Comparison of ENCODE assay signal across 9 cellular contexts in genomic region chr14:61662001-61662400, GRCh38. TPM values are rescaled to one million over a fixed set of nuclear protein-coding genes. Genes with fewer than 3 reads are reported as not detected.
DNase-seq lines count a peak whose midpoint lies in the region; ATAC-seq, FAIRE-seq and TF ChIP-seq lines count a peak whose summit lies in the region.
"Had no signal": no experiment of that assay in that cellular context is flagged by ENCODE, and none has a peak within 500 bp of the region (broad histone marks: within the 10 kb centered on the region; RNA-seq: fewer than 3 reads in every experiment).

No MANE protein-coding gene starts in this region.

- H2AFZ ChIP-seq in endothelial cell of umbilical vein (ENCODE audit: low read depth, low read length): peak overlapping the region; percentile 67

- H3K36me3 ChIP-seq in endothelial cell of umbilical vein (ENCODE audit: control insufficient read depth in 2 of 2, extremely low read depth in 1 of 2, insufficient read depth in 2 of 2, low read length in 2 of 2): no peaks in the 10 kb centered on the region
- no peaks in the 10 kb centered on the region for H3K36me3 ChIP-seq in kidney (ENCODE audit: control insufficient read depth in 1 of 2, insufficient read depth in 2 of 2, low read length in 2 of 2)

- H3K27ac ChIP-seq in endothelial cell of umbilical vein (ENCODE audit: insufficient read depth, low read depth, low read length) (peak overlapping the region; percentile 66), kidney (ENCODE audit: low read depth in 2 of 2, low read length in 2 of 2) (peak overlapping the region in 1 of 2 donors; percentile 40)

- peak overlapping the region; percentile 74 for H3K4me3 Mint-ChIP-seq in activated naive CD4-positive, alpha-beta T cell treated with anti-CD3 and anti-CD28 coated beads, Interleukin-2, amount 50 U/mL, for 24 hours

- H3K79me2 ChIP-seq in endothelial cell of umbilical vein (ENCODE audit: control insufficient read depth, insufficient read depth, low read length): no peaks in the 10 kb centered on the region

- POLR2A ChIA-PET in endothelial cell of umbilical vein (lab: Charles Lee): no interaction called here

- CTCF ChIA-PET in endothelial cell of umbilical vein (lab: Charles Lee): interaction anchor here (1.5 kb wide), 1 partner anchor 42 kb away, joined by 3 read pairs; no protein-coding TSS in a partner anchor

- peaks cover 63% of the 10 kb centered on the region for H3K4me1 Mint-ChIP-seq in activated naive CD4-positive, alpha-beta T cell treated with anti-CD3 and anti-CD28 coated beads, Interleukin-2, amount 50 U/mL, for 24 hours

- no peaks in the 10 kb centered on the region for H3K27me3 Mint-ChIP-seq in activated naive CD4-positive, alpha-beta T cell treated with anti-CD3 and anti-CD28 coated beads, Interleukin-2, amount 50 U/mL, for 24 hours

- peak overlapping the region; percentile 55 for H3K4me2 ChIP-seq in endothelial cell of umbilical vein (ENCODE audit: insufficient read depth, low read length)

- no peak for DNase-seq in activated naive CD4-positive, alpha-beta T cell (lab: John Stamatoyannopoulos, UW)
- DNase-seq in endothelial cell of umbilical vein (ENCODE audit: low read depth, low spot score): peak; percentile 43
- DNase-seq in kidney: no peak
- DNase-seq in foreskin melanocyte: no peak
- DNase-seq in NCI-H2081 (lab: John Stamatoyannopoulos, UW): no peak
- no peak for DNase-seq in LoVo (ENCODE audit: low spot score)
- DNase-seq: NCI-H1105 had no signal

- peak overlapping the region; percentile 84 for H3K27ac Mint-ChIP-seq in activated naive CD4-positive, alpha-beta T cell treated with anti-CD3 and anti-CD28 coated beads, Interleukin-2, amount 50 U/mL, for 24 hours

- H4K20me1 ChIP-seq in endothelial cell of umbilical vein (replicated peaks; ENCODE audit: control insufficient read depth, extremely low read depth, insufficient read depth, low read length): no peaks in the 10 kb centered on the region

- H3K4me3 ChIP-seq in endothelial cell of umbilical vein (replicated peaks in 1 of 3; ENCODE audit: insufficient read depth in 1 of 3, low read depth in 1 of 3, low read length in 3 of 3) (peak overlapping the region in 1 of 3 experiments; percentile 5), kidney (ENCODE audit: low read length in 2 of 2) (peak overlapping the region in 1 of 2 donors; percentile 5)

- TF ChIP-seq POLR2A in endothelial cell of umbilical vein (IDR thresholded peaks at IDR 0.05; ENCODE audit: low read depth, low read length): no peak

- H3K9me3 Mint-ChIP-seq in activated naive CD4-positive, alpha-beta T cell treated with anti-CD3 and anti-CD28 coated beads, Interleukin-2, amount 50 U/mL, for 24 hours: no peaks in the 10 kb centered on the region

- peak overlapping the region; percentile 30 for H3K9ac ChIP-seq in endothelial cell of umbilical vein (replicated peaks; ENCODE audit: extremely low read depth, insufficient read depth, low read length)
- H3K9ac ChIP-seq in kidney (ENCODE audit: low read length in 2 of 2): no peak overlapping the region

- ATAC-seq in HG03571 (IDR thresholded peaks at IDR 0.05; ENCODE audit: unreplicated experiment): peak; percentile 1

- dilution Hi-C loops in endothelial cell of umbilical vein (cut with MboI; ENCODE audit: extremely low pct_ligation_motif_present, low sequenced_read_pairs): no loop called here

- H3K4me1 ChIP-seq in endothelial cell of umbilical vein (ENCODE audit: control insufficient read depth, extremely low read depth, insufficient read depth, low read length): peaks cover 29% of the 10 kb centered on the region
- H3K4me1 ChIP-seq in kidney (ENCODE audit: control insufficient read depth in 1 of 2, insufficient read depth in 1 of 2, low read depth in 1 of 2, low read length in 2 of 2): peaks cover 6 to 7% of the 10 kb centered on the region in 2 donors

- H3K36me3 Mint-ChIP-seq in activated naive CD4-positive, alpha-beta T cell treated with anti-CD3 and anti-CD28 coated beads, Interleukin-2, amount 50 U/mL, for 24 hours: no peaks in the 10 kb centered on the region

- no peaks in the 10 kb centered on the region for H3K27me3 ChIP-seq in endothelial cell of umbilical vein (ENCODE audit: control insufficient read depth in 2 of 2, insufficient read depth in 2 of 2, low read length in 2 of 2)

- H3K9me3 ChIP-seq in endothelial cell of umbilical vein (replicated peaks; ENCODE audit: control insufficient read depth, insufficient read depth, low read length) (no peaks in the 10 kb centered on the region), kidney (ENCODE audit: control insufficient read depth in 1 of 2, low read length in 2 of 2) (no peaks in the 10 kb centered on the region)

- FAIRE-seq in endothelial cell of umbilical vein (lab: Jason Lieb, UNC) (peak; percentile 44), kidney (lab: Jason Lieb, UNC) (no peak)

- BruUV-seq in endothelial cell of umbilical vein (replicated peaks; lab: Mats Ljungman, UMichigan): no TSS peak

- H3K9me1 ChIP-seq in endothelial cell of umbilical vein (replicated peaks; ENCODE audit: control insufficient read depth, extremely low read depth, insufficient read depth, low read length): no peaks in the 10 kb centered on the region

- TF ChIP-seq CTCF in endothelial cell of umbilical vein (IDR thresholded peaks at IDR 0.05; ENCODE audit: extremely low read depth in 1 of 2, insufficient read depth in 1 of 2, low read depth in 1 of 2, low read length in 2 of 2) (no peak), kidney (IDR thresholded peaks at IDR 0.05; ENCODE audit: borderline replicate concordance, extremely low read depth, insufficient read depth) (no peak)

- intact Hi-C loops in endothelial cell of umbilical vein (cut with micrococcal nuclease): loop anchor here (1.0 kb wide), 1 partner anchor 9 kb away; no protein-coding TSS in a partner anchor
- intact Hi-C loops in kidney (cut with DNase I): no loop called here

TF ChIP-seq in endothelial cell of umbilical vein, 7 proteins besides CTCF, POLR2A, EP300 and RAD21:
- TF ChIP-seq JUN (IDR thresholded peaks at IDR 0.05; ENCODE audit: borderline replicate concordance, insufficient read depth, insufficient read length, low read depth): no peak
- no peak for TF ChIP-seq MAX (IDR thresholded peaks at IDR 0.05; ENCODE audit: insufficient read depth, insufficient read length)
- TF ChIP-seq EZH2 (IDR thresholded peaks at IDR 0.05; ENCODE audit: borderline replicate concordance, low read depth, low read length, severe bottlenecking): no peak
- no peak for TF ChIP-seq POLR2AphosphoS5 (IDR thresholded peaks at IDR 0.05; ENCODE audit: insufficient read depth, low read depth, low read length)
- no peak for TF ChIP-seq MYC (IDR thresholded peaks at IDR 0.05; ENCODE audit: low read depth, low read length)
- no peak for TF ChIP-seq FOS (IDR thresholded peaks at IDR 0.05; ENCODE audit: borderline replicate concordance, insufficient read depth, low read length)
- TF ChIP-seq GATA2 (IDR thresholded peaks at IDR 0.05; ENCODE audit: insufficient read depth, insufficient read length, low read depth, low read length): no peak

RNA-seq across cellular contexts. Expression of gene HIF1A, which starts 33.3 kb away (rescaled TPM):
- total RNA-seq in endothelial cell of umbilical vein (179 and 180 TPM in 2 replicates), kidney (358 TPM)
- polyA plus RNA-seq in endothelial cell of umbilical vein (47.5 and 58.3 TPM in 2 replicates), kidney (ENCODE audit: insufficient read depth, low read depth, low replicate concordance) (57.8 TPM)
- polyA plus RNA-seq in endothelial cell of umbilical vein (2011; cell fraction: cytosol; rRNA removed): 54.8 and 55.8 TPM in 2 replicates
- polyA plus RNA-seq in endothelial cell of umbilical vein (2011; cell fraction: nucleus; rRNA removed): 85.6 and 122 TPM in 2 replicates
- 80.0 and 108 TPM in 2 replicates for polyA plus RNA-seq in endothelial cell of umbilical vein (2012)
- 163 and 192 TPM in 2 replicates for polyA minus RNA-seq in endothelial cell of umbilical vein
- polyA minus RNA-seq in endothelial cell of umbilical vein (2011; cell fraction: cytosol; rRNA and poly(A)+ RNA removed): 137 TPM
- 189 and 207 TPM in 2 replicates for polyA minus RNA-seq in endothelial cell of umbilical vein (2011; cell fraction: nucleus; rRNA and poly(A)+ RNA removed)
